21 cellular contexts compared by ENCODE assay signal in the genomic region with DNA sequence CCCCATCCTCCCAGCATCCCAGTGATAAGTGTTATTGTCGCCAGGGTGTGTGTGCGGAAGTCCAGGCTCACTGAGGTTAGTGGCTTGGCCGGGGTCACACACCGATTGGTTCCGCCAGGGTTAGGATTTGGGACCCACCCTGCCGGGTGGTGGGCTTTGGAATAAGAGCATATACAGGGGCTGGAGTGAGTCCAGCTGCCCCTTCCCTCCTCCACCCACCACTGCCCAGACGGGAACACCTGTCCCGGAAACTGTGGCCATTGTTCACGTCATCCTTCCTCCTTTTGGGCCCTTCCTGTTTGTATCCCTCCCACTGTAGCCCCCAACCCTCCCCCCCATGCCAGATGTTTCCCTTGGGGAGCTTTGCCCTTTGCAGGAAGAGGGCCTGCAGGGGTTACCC. TPM values are rescaled to one million over a fixed set of nuclear protein-coding genes. Genes with fewer than 3 reads are reported as not detected.
DNase-seq lines count a peak whose midpoint lies in the region; ATAC-seq and TF ChIP-seq lines count a peak whose summit lies in the region.
"Had no signal": no experiment of that assay in that cellular context is flagged by ENCODE, and none has a peak within 500 bp of the region (broad histone marks: within the 10 kb centered on the region; RNA-seq: fewer than 3 reads in every experiment).

No MANE protein-coding gene starts in this region.

- DNase-seq in heart left ventricle: peak in 3 of 5 donors; percentile 27 to 67 (median 62)
- DNase-seq in Right ventricle myocardium inferior (ENCODE audit: missing footprints): no peak
- peak; percentile 80 for DNase-seq in OCI-LY7 (ENCODE audit: low spot score)
- peak; percentile 42 for DNase-seq in left ventricle myocardium superior
- DNase-seq in HAP-1 (ENCODE audit: low spot score in 2 of 2): no peak
- DNase-seq in cerebellar nuclear complex (lab: John Stamatoyannopoulos, UW): no peak
- DNase-seq: 8988T; amniotic stem cell; Calu3; effector CD4-positive, alpha-beta T cell; glutamatergic neuron; NCI-H524 treated with DMSO at 0.1 percent for 48 hours; pancreas; SHP77 treated with DMSO at 0.1 percent for 48 hours; stimulated activated naive CD8-positive, alpha-beta T cell treated with anti-CD3 and anti-CD28 coated beads, Interleukin-15, Interleukin-2, amounts not matched to agents 100 U/mL and 50 U/mL, for 24 hours; T-helper 1 cell had no signal

- in situ Hi-C loops in HAP-1 (cut with MboI; ENCODE audit: low sequenced_read_pairs): no loop called here

- peaks cover 5 to 43% (median 18%) of the 10 kb centered on the region in 9 donors for H3K27me3 ChIP-seq in heart left ventricle
- peaks cover 3% of the 10 kb centered on the region; the same call in 1 of the 2 replicates for H3K27me3 ChIP-seq in HAP-1 (ENCODE audit: low read depth)
- H3K27me3 ChIP-seq: cardiac muscle cell, pancreas had no signal

- H3K79me2 ChIP-seq in OCI-LY7 (ENCODE audit: insufficient read depth, low read depth, low read length): peaks cover 67% of the 10 kb centered on the region

- no TSS peak for BruUV-seq in OCI-LY7 (replicated peaks; lab: Mats Ljungman, UMichigan)

- H3K36me3 ChIP-seq in heart left ventricle (no peaks in the 10 kb centered on the region), OCI-LY7 (ENCODE audit: insufficient read depth, low read length) (peaks cover 54% of the 10 kb centered on the region), HAP-1 (replicated peaks) (no peaks in the 10 kb centered on the region)
- H3K36me3 ChIP-seq: esophagus muscularis mucosa, pancreas, tibial nerve had no signal

- no peaks in the 10 kb centered on the region for H4K20me1 ChIP-seq in OCI-LY7 (ENCODE audit: insufficient read depth, low read length)

- no peak overlapping the region for H2AFZ ChIP-seq in OCI-LY7 (ENCODE audit: low read length)

- H3K4me1 ChIP-seq in heart left ventricle (peaks cover 0 to 71% (median 31%) of the 10 kb centered on the region in 12 donors), OCI-LY7 (ENCODE audit: insufficient read depth, low read length, poor library complexity, severe bottlenecking) (peaks cover 84% of the 10 kb centered on the region), HAP-1 (no peaks in the 10 kb centered on the region; the same call in 1 of the 2 replicates)

- peak overlapping the region in 11 of 12 donors; percentile 18 to 90 (median 59) for H3K27ac ChIP-seq in heart left ventricle
- H3K27ac ChIP-seq in OCI-LY7 (ENCODE audit: low read depth, low read length, poor library complexity, severe bottlenecking): peak overlapping the region; percentile 90
- H3K27ac ChIP-seq: cardiac muscle cell, esophagus muscularis mucosa, pancreas, tibial nerve had no signal

- H3K4me2 ChIP-seq in OCI-LY7 (ENCODE audit: low read length): peak overlapping the region; percentile 92

- POLR2A ChIA-PET in OCI-LY7 (lab: Charles Lee): interaction anchor here (0.6 to 1.4 kb wide), 4 partner anchors 15 to 1637 kb away, joined by 3 to 6 read pairs (median 4); no protein-coding TSS in a partner anchor

- no peaks in the 10 kb centered on the region for H3K9me2 ChIP-seq in OCI-LY7 (ENCODE audit: insufficient read depth, low read length)

- H3K9me3 ChIP-seq in heart left ventricle (no peaks in the 10 kb centered on the region), OCI-LY7 (ENCODE audit: low read length) (no peaks in the 10 kb centered on the region), HAP-1 (no peaks in the 10 kb centered on the region)
- H3K9me3 ChIP-seq: esophagus muscularis mucosa, pancreas, tibial nerve had no signal

- ATAC-seq in heart left ventricle (peak in 2 of 4 donors; percentile 13 to 43), Right ventricle myocardium inferior (no peak), left ventricle myocardium superior (peak; percentile 2), HG03460 (IDR thresholded peaks at IDR 0.05; ENCODE audit: unreplicated experiment) (no peak), GM18867 (IDR thresholded peaks at IDR 0.05; ENCODE audit: unreplicated experiment) (no peak)
- ATAC-seq: pancreas; stimulated activated naive CD8-positive, alpha-beta T cell treated with anti-CD3 and anti-CD28 coated beads, Interleukin-15, Interleukin-2, amounts not matched to agents 100 U/mL and 50 U/mL, for 24 hours had no signal

- TF ChIP-seq POLR2A in heart left ventricle (IDR thresholded peaks at IDR 0.05): no peak

- 57 to 67% (median 64%) methylated on average over 7 to 9 of the region's 9 CpGs for WGBS in heart left ventricle, 4 donors

- TF ChIP-seq CTCF in heart left ventricle (IDR thresholded peaks at IDR 0.05) (no peak), OCI-LY7 (conservative IDR thresholded peaks at IDR 0.05; ENCODE audit: low read length) (no peak)

- H3K4me3 ChIP-seq in heart left ventricle (peak overlapping the region in 1 of 12 donors; percentile 3), OCI-LY7 (ENCODE audit: low read depth, low read length, poor library complexity, severe bottlenecking) (peak overlapping the region; percentile 95), HAP-1 (no peak overlapping the region)
- H3K4me3 ChIP-seq: cardiac muscle cell, esophagus muscularis mucosa, pancreas, tibial nerve had no signal

- CTCF ChIA-PET in OCI-LY7 (lab: Charles Lee; ENCODE audit: unreplicated experiment): interaction anchor here (0.6 kb wide), 2 partner anchors 25 to 590 kb away, joined by 5 read pairs; no protein-coding TSS in a partner anchor

- intact Hi-C loops in heart left ventricle (cut with DNase I): no loop called here
- intact Hi-C loops in Right ventricle myocardium inferior (cut with DNase I): no loop called here
- intact Hi-C loops in OCI-LY7 (cut with micrococcal nuclease; ENCODE audit: unreplicated experiment): loop anchor here (10.0 kb wide), 2 partner anchors 614 to 1686 kb away; partner anchors contain the start of genes DOK3 and MGAT4B
- intact Hi-C loops in left ventricle myocardium superior (cut with micrococcal nuclease): no loop called here

RNA-seq across cellular contexts. Expression of gene N4BP3, which starts 5.0 kb away (rescaled TPM):
- total RNA-seq in heart left ventricle: 1 to 10 TPM; 1.9 to 6.6 (median 2.1) TPM
- 1 to 10 TPM; 2.9 to 4.6 TPM for polyA plus RNA-seq in heart left ventricle
- 2.9 TPM for total RNA-seq in Right ventricle myocardium inferior
- total RNA-seq in OCI-LY7 (2014; rRNA removed; shearing (Covaris generic)): 23.7 and 28.3 TPM in 2 replicates
- 22.3 and 26.1 TPM in 2 replicates for total RNA-seq in OCI-LY7 (2022)
- 2.7 TPM for total RNA-seq in left ventricle myocardium superior

RNA-seq across cellular contexts. Expression of gene RMND5B, which starts 12.5 kb away (rescaled TPM):
- total RNA-seq in heart left ventricle (10 to 100 TPM; 26.4 to 42.2 (median 32.7) TPM), Right ventricle myocardium inferior (35.2 TPM), OCI-LY7 (2022) (63.2 and 63.7 TPM in 2 replicates), left ventricle myocardium superior (41.6 TPM)
- 10 to 100 TPM; 29.9 to 40.4 TPM for polyA plus RNA-seq in heart left ventricle
- total RNA-seq in OCI-LY7 (2014; rRNA removed; shearing (Covaris generic)): 54.2 and 68.3 TPM in 2 replicates

RNA-seq across cellular contexts. Expression of gene NHP2, which starts 35.3 kb away (rescaled TPM):
- 100 to 1,000 TPM in 3 of 9 donors, 10 to 100 TPM in 6; 60.9 to 196 (median 75.2) TPM for total RNA-seq in heart left ventricle
- polyA plus RNA-seq in heart left ventricle: 100 to 1,000 TPM in 1 of 2 donors, 10 to 100 TPM in 1; 92.0 to 320 TPM
- total RNA-seq in Right ventricle myocardium inferior: 79.8 TPM
- total RNA-seq in OCI-LY7 (2014; rRNA removed; shearing (Covaris generic)): 309 and 344 TPM in 2 replicates
- total RNA-seq in OCI-LY7 (2022): 183 and 216 TPM in 2 replicates
- total RNA-seq in left ventricle myocardium superior: 74.5 TPM

Comparison
In these comparisons a context has a peak if more than half of its experiments do, and no peak if none do; other contexts are left out.
1. DNase-seq: peak in heart left ventricle (3 of 5), OCI-LY7 (single experiment) and left ventricle myocardium superior (single experiment); none in Right ventricle myocardium inferior (single experiment), HAP-1 (0 of 2) and cerebellar nuclear complex (0 of 2).